In genomic region chr14:102507026-102507860, GRCh38 we compare ENCODE assay signal across 26 cellular contexts. TPM values are rescaled to one million over a fixed set of nuclear protein-coding genes. Genes with fewer than 3 reads are reported as not detected.
DNase-seq lines count a peak whose midpoint lies in the region; ATAC-seq and TF ChIP-seq lines count a peak whose summit lies in the region.
"Had no signal": no experiment of that assay in that cellular context is flagged by ENCODE, and none has a peak within 500 bp of the region (broad histone marks: within the 10 kb centered on the region; RNA-seq: fewer than 3 reads in every experiment).

No MANE protein-coding gene starts in this region.

- ATAC-seq in HG02798 (IDR thresholded peaks at IDR 0.05; ENCODE audit: poor library complexity, unreplicated experiment): no peak
- no peak for ATAC-seq in natural killer cell treated with Interleukin-12 subunit alpha and Interleukin-12 subunit beta and Interleukin-15 and Interleukin-18, amount 100 ng/mL, for 72 hours
- ATAC-seq: PC-3 had no signal

- H3K14ac ChIP-seq in neuronal stem cell (ENCODE audit: low read length): peak overlapping the region; percentile 21

- H3K27me3 ChIP-seq in esophagus muscularis mucosa (no peaks in the 10 kb centered on the region), neuronal stem cell (ENCODE audit: control insufficient read depth in 3 of 3, insufficient read depth in 3 of 3, low read depth in 1 of 3, low read length in 3 of 3) (no peaks in the 10 kb centered on the region)
- H3K27me3 ChIP-seq: cardiac muscle cell, ovary, suprapubic skin had no signal

- no peak for TF ChIP-seq EP300 in esophagus muscularis mucosa (IDR thresholded peaks at IDR 0.05)

- peaks cover 20 to 45% (median 30%) of the 10 kb centered on the region in 4 donors for H3K4me1 ChIP-seq in esophagus muscularis mucosa
- H3K4me1 ChIP-seq in neuronal stem cell (ENCODE audit: control insufficient read depth in 2 of 2, insufficient read depth in 1 of 2, low read depth in 1 of 2, low read length in 2 of 2): peaks cover 13 to 21% of the 10 kb centered on the region in 2 donors

- H3K4me3 Mint-ChIP-seq in natural killer cell treated with Interleukin-12 subunit alpha and Interleukin-12 subunit beta and Interleukin-15 and Interleukin-18, amount 100 ng/mL, for 72 hours: no peak overlapping the region

- H3K4me3 ChIP-seq in esophagus muscularis mucosa (no peak overlapping the region), neuronal stem cell (ENCODE audit: low read length in 2 of 2) (no peak overlapping the region)
- H3K4me3 ChIP-seq: cardiac muscle cell, lung, ovary, suprapubic skin had no signal

- no peak overlapping the region for H2BK15ac ChIP-seq in neuronal stem cell (ENCODE audit: low read length)

- H3K36me3 ChIP-seq in esophagus muscularis mucosa: peaks cover 11 to 24% (median 24%) of the 10 kb centered on the region in 4 donors
- peaks cover 19 to 23% of the 10 kb centered on the region in 2 donors for H3K36me3 ChIP-seq in neuronal stem cell (replicated peaks in 1 of 2; ENCODE audit: control insufficient read depth in 2 of 2, insufficient read depth in 2 of 2, low read length in 2 of 2)
- H3K36me3 ChIP-seq: ovary had no signal

- no peak overlapping the region for H2AFZ ChIP-seq in neuronal stem cell (ENCODE audit: low read length)

- no peak overlapping the region for H2BK12ac ChIP-seq in neuronal stem cell (ENCODE audit: low read length)

- no peak overlapping the region for H2BK120ac ChIP-seq in neuronal stem cell (ENCODE audit: low read depth, low read length)

- no peak overlapping the region for H4K91ac ChIP-seq in neuronal stem cell (ENCODE audit: low read depth, low read length, poor library complexity)

- no peak overlapping the region for H3K4me2 ChIP-seq in neuronal stem cell (ENCODE audit: insufficient read depth, low read length, poor library complexity, severe bottlenecking)

- H3K9me3 Mint-ChIP-seq in natural killer cell treated with Interleukin-12 subunit alpha and Interleukin-12 subunit beta and Interleukin-15 and Interleukin-18, amount 100 ng/mL, for 72 hours: no peaks in the 10 kb centered on the region
- H3K9me3 Mint-ChIP-seq: CD8-positive, alpha-beta memory T cell; nephron had no signal

- peak overlapping the region; percentile 13 for H2BK5ac ChIP-seq in neuronal stem cell (ENCODE audit: low read length)

- no peak overlapping the region for H3K27ac Mint-ChIP-seq in natural killer cell treated with Interleukin-12 subunit alpha and Interleukin-12 subunit beta and Interleukin-15 and Interleukin-18, amount 100 ng/mL, for 72 hours

- TF ChIP-seq CTCF in GM20000 (IDR thresholded peaks at IDR 0.05; ENCODE audit: extremely low read depth, missing control alignments) (no peak), esophagus muscularis mucosa (IDR thresholded peaks at IDR 0.05) (no peak)

- no peak overlapping the region for H3K23ac ChIP-seq in neuronal stem cell (ENCODE audit: low read depth, low read length, poor library complexity)

- peaks cover 5 to 15% of the 10 kb centered on the region in 2 donors for H3K4me1 Mint-ChIP-seq in natural killer cell treated with Interleukin-12 subunit alpha and Interleukin-12 subunit beta and Interleukin-15 and Interleukin-18, amount 100 ng/mL, for 72 hours (ENCODE audit: low read depth in 2 of 2)
- H3K4me1 Mint-ChIP-seq: nephron had no signal

- no peak overlapping the region for H3K4ac ChIP-seq in neuronal stem cell (ENCODE audit: low read length)

- no peak for TF ChIP-seq POLR2A in esophagus muscularis mucosa (IDR thresholded peaks at IDR 0.05; ENCODE audit: low read depth)

- no peaks in the 10 kb centered on the region for H3K36me3 Mint-ChIP-seq in natural killer cell treated with Interleukin-12 subunit alpha and Interleukin-12 subunit beta and Interleukin-15 and Interleukin-18, amount 100 ng/mL, for 72 hours

- H4K8ac ChIP-seq in neuronal stem cell (ENCODE audit: low read depth, low read length): no peak overlapping the region

- WGBS in esophagus muscularis mucosa: 83% methylated on average over 31 of the region's 124 CpGs
- no CpG with 5 or more reads among the region's 124 CpGs for WGBS in neuronal stem cell (ENCODE audit: extremely low coverage in 2 of 2, insufficient read length in 2 of 2, insufficient replicate concordance in 1 of 2), 2 donors

- no peak overlapping the region for H3K18ac ChIP-seq in neuronal stem cell (ENCODE audit: low read length)

- no peaks in the 10 kb centered on the region for H3K27me3 Mint-ChIP-seq in natural killer cell treated with Interleukin-12 subunit alpha and Interleukin-12 subunit beta and Interleukin-15 and Interleukin-18, amount 100 ng/mL, for 72 hours
- H3K27me3 Mint-ChIP-seq: CD8-positive, alpha-beta memory T cell had no signal

- H3K27ac ChIP-seq in esophagus muscularis mucosa (replicated peaks in 1 of 4) (peak overlapping the region in 3 of 4 donors; percentile 93 to 94 (median 93)), neuronal stem cell (replicated peaks; ENCODE audit: low read length) (no peak overlapping the region)
- H3K27ac ChIP-seq: cardiac muscle cell, ovary had no signal

- DNase-seq in activated T-cell treated with anti-CD3 and anti-CD28 coated beads, Interleukin-2, amount 50 U/mL, for 1 hour: peak; percentile 39
- DNase-seq in activated T-cell treated with anti-CD3 and anti-CD28 coated beads for 4 hours (no peak), GM20000 (ENCODE audit: low spot score) (peak; percentile 62), esophagus muscularis mucosa (ENCODE audit: extremely low spot score) (no peak), neuronal stem cell (ENCODE audit: low spot score) (no peak), ureter (ENCODE audit: low spot score) (no peak)
- no peak for DNase-seq in natural killer cell treated with Interleukin-12 subunit alpha and Interleukin-12 subunit beta and Interleukin-15 and Interleukin-18, amount 100 ng/mL, for 72 hours (ENCODE audit: low spot score)
- DNase-seq: activated CD4-positive, alpha-beta T cell treated with anti-CD3 and anti-CD28 coated beads for 1 hour; CD8-positive, alpha-beta memory T cell; cortex of kidney; effector memory CD4-positive, alpha-beta T cell; HCEC 1CT; head of caudate nucleus; kidney; MV-4-11; NCI-H1436; NCI-H2081; NCI-H524 treated with DMSO at 0.1 percent for 48 hours; PC-3; Right ventricle myocardium superior had no signal

- no peak overlapping the region for H2AK5ac ChIP-seq in neuronal stem cell (ENCODE audit: low read depth, low read length)

- intact Hi-C loops in esophagus muscularis mucosa (cut with DNase I): no loop called here

- H3K79me1 ChIP-seq in neuronal stem cell (ENCODE audit: low read depth, low read length): peaks cover 11% of the 10 kb centered on the region

- H3K9me3 ChIP-seq in esophagus muscularis mucosa: no peaks in the 10 kb centered on the region
- H3K9me3 ChIP-seq in neuronal stem cell (replicated peaks in 1 of 2; ENCODE audit: control insufficient read depth in 2 of 2, insufficient read depth in 1 of 2, low read depth in 1 of 2, low read length in 2 of 2): no peaks in the 10 kb centered on the region
- H3K9me3 ChIP-seq: ovary, suprapubic skin had no signal

- H3K9ac ChIP-seq in neuronal stem cell (ENCODE audit: low read depth, low read length, poor library complexity): no peak overlapping the region

RNA-seq across cellular contexts. Expression of gene ANKRD9, which starts 2.3 kb away (rescaled TPM):
- 10 to 100 TPM; 33.2 to 74.0 (median 54.2) TPM for total RNA-seq in esophagus muscularis mucosa
- 21.5 TPM for polyA plus RNA-seq in neuronal stem cell (2013, experiment 1 of 2)
- 21.0 TPM for polyA plus RNA-seq in neuronal stem cell (2013, experiment 2 of 2)
- 11.5 TPM for total RNA-seq in ureter
- total RNA-seq in natural killer cell treated with Interleukin-12 subunit alpha and Interleukin-12 subunit beta and Interleukin-15 and Interleukin-18, amount 100 ng/mL, for 72 hours: 10 to 100 TPM in 1 of 2 donors, 1 to 10 TPM in 1; 7.9 to 12.7 TPM

Comparison
In these comparisons a context has a peak if more than half of its experiments do, and no peak if none do; other contexts are left out.
1. DNase-seq: peak in activated T-cell treated with anti-CD3 and anti-CD28 coated beads, Interleukin-2, amount 50 U/mL, for 1 hour (single experiment) and GM20000 (single experiment); none in activated T-cell treated with anti-CD3 and anti-CD28 coated beads for 4 hours (single experiment), esophagus muscularis mucosa (single experiment), neuronal stem cell (single experiment), ureter (single experiment) and natural killer cell treated with Interleukin-12 subunit alpha and Interleukin-12 subunit beta and Interleukin-15 and Interleukin-18, amount 100 ng/mL, for 72 hours (single experiment).